Comparison of ENCODE assay signal across 28 cellular contexts in genomic region chr17:63955232-63955631, GRCh38. TPM values are rescaled to one million over a fixed set of nuclear protein-coding genes. Genes with fewer than 3 reads are reported as not detected.
DNase-seq lines count a peak whose midpoint lies in the region; ATAC-seq and TF ChIP-seq lines count a peak whose summit lies in the region.
"Had no signal": no experiment of that assay in that cellular context is flagged by ENCODE, and none has a peak within 500 bp of the region (broad histone marks: within the 10 kb centered on the region; RNA-seq: fewer than 3 reads in every experiment).

No MANE protein-coding gene starts in this region.

- H3K4me3 ChIP-seq in Karpas-422 (ENCODE audit: low read length) (no peak overlapping the region), vagina (no peak overlapping the region)
- H3K4me3 ChIP-seq: body of pancreas, dorsolateral prefrontal cortex, sigmoid colon had no signal

- H4K20me1 ChIP-seq in Karpas-422 (ENCODE audit: insufficient read depth, low read depth, low read length), result no peaks in the 10 kb centered on the region

- H3K27me3 ChIP-seq in Karpas-422 (ENCODE audit: low read length) (no peaks in the 10 kb centered on the region), vagina (no peaks in the 10 kb centered on the region)
- H3K27me3 ChIP-seq: body of pancreas had no signal

- H3K36me3 ChIP-seq in Karpas-422 (ENCODE audit: insufficient read depth, low read length) (no peaks in the 10 kb centered on the region), vagina (no peaks in the 10 kb centered on the region)
- H3K36me3 ChIP-seq: sigmoid colon had no signal

- no peaks in the 10 kb centered on the region for H3K27me3 Mint-ChIP-seq in memory B cell
- H3K27me3 Mint-ChIP-seq: stimulated activated naive CD8-positive, alpha-beta T cell treated with anti-CD3 and anti-CD28 coated beads, Interleukin-15, amount 100 ng/mL, for 72 hours had no signal

- H3K79me2 ChIP-seq in Karpas-422 (ENCODE audit: low read length), result no peaks in the 10 kb centered on the region

- H3K4me1 ChIP-seq in Karpas-422 (ENCODE audit: low read length), result peaks cover 25% of the 10 kb centered on the region
- H3K4me1 ChIP-seq in vagina, result no peaks in the 10 kb centered on the region
- H3K4me1 ChIP-seq: body of pancreas, sigmoid colon had no signal

- TF ChIP-seq POLR2A in vagina (IDR thresholded peaks at IDR 0.05), result no peak

- TF ChIP-seq CTCF in vagina (IDR thresholded peaks at IDR 0.05), result no peak

- ATAC-seq in activated naive CD4-positive, alpha-beta T cell treated with anti-CD3 and anti-CD28 coated beads, Interleukin-2, amount 50 U/mL, for 72 hours, result peak; percentile 4 to 9
- ATAC-seq in memory B cell (ENCODE audit: low read depth) (no peak), GM21515 (IDR thresholded peaks at IDR 0.05; ENCODE audit: unreplicated experiment) (no peak)
- ATAC-seq: body of pancreas, left lobe of liver had no signal

- no peak overlapping the region for H3K4me2 ChIP-seq in Karpas-422 (ENCODE audit: low read depth, low read length, poor library complexity, severe bottlenecking)
- H3K4me2 ChIP-seq: SK-N-SH had no signal

- H3K4me1 Mint-ChIP-seq in memory B cell, result peaks cover 25% of the 10 kb centered on the region

- no peak overlapping the region for H2AFZ ChIP-seq in Karpas-422 (ENCODE audit: low read length)

- no peak for DNase-seq in activated naive CD4-positive, alpha-beta T cell treated with anti-CD3 and anti-CD28 coated beads, Interleukin-2, amount 50 U/mL, for 72 hours (ENCODE audit: low spot score in 2 of 2)
- DNase-seq in activated naive CD4-positive, alpha-beta T cell treated with anti-CD3 and anti-CD28 coated beads, Interleukin-2, amount 50 U/mL, for 16 hours, result no peak
- DNase-seq in Karpas-422 (no peak), memory B cell (ENCODE audit: low spot score in 2 of 2) (no peak), GF-D8 (lab: John Stamatoyannopoulos, UW) (no peak), amygdala (lab: John Stamatoyannopoulos, UW) (no peak), vagina (ENCODE audit: extremely low spot score in 2 of 2) (no peak)
- DNase-seq: ACHN; activated CD4-positive, CD25-positive, alpha-beta regulatory T cell treated with anti-CD3 and anti-CD28 coated beads, Interleukin-2, amount 50 U/mL, for 72 hours; activated gamma-delta T cell; body of pancreas; dorsolateral prefrontal cortex; GOT3; OCI-M1; sigmoid colon had no signal

- H3K9me3 ChIP-seq in Karpas-422 (ENCODE audit: low read length), result no peaks in the 10 kb centered on the region
- H3K9me3 ChIP-seq in vagina, result no peaks in the 10 kb centered on the region
- H3K9me3 ChIP-seq: body of pancreas, sigmoid colon, SK-N-SH had no signal

- H3K9me2 ChIP-seq in Karpas-422 (replicated peaks; ENCODE audit: insufficient read depth, low read length), result no peaks in the 10 kb centered on the region
- H3K9me2 ChIP-seq: SK-N-SH had no signal

- H3K9ac ChIP-seq in Karpas-422 (ENCODE audit: low read length), result 0 out of 2 replicates have a peak overlapping the region, but pooled peaks have one; percentile 65
- H3K9ac ChIP-seq: SK-N-SH had no signal

- no peaks in the 10 kb centered on the region for H3K36me3 Mint-ChIP-seq in activated naive CD4-positive, alpha-beta T cell treated with anti-CD3 and anti-CD28 coated beads, Interleukin-2, amount 50 U/mL, for 72 hours
- no peaks in the 10 kb centered on the region for H3K36me3 Mint-ChIP-seq in memory B cell

- H3K9me3 Mint-ChIP-seq in activated naive CD4-positive, alpha-beta T cell treated with anti-CD3 and anti-CD28 coated beads, Interleukin-2, amount 50 U/mL, for 72 hours, result no peaks in the 10 kb centered on the region
- H3K9me3 Mint-ChIP-seq in memory B cell, result no peaks in the 10 kb centered on the region
- H3K9me3 Mint-ChIP-seq: stimulated activated naive CD8-positive, alpha-beta T cell treated with anti-CD3 and anti-CD28 coated beads, Interleukin-15, amount 100 ng/mL, for 72 hours; T-helper 1 cell treated with Interleukin-12 subunit alpha and Interleukin-12 subunit beta and Interleukin-4 antibody, amounts not matched to agents 30 μg/mL and 1 μg/mL, for 36 hours had no signal

- H3K4me3 Mint-ChIP-seq in memory B cell, result no peak overlapping the region
- H3K4me3 Mint-ChIP-seq: T-helper 1 cell treated with Interleukin-12 subunit alpha and Interleukin-12 subunit beta and Interleukin-4 antibody, amounts not matched to agents 30 μg/mL and 1 μg/mL, for 36 hours had no signal

- intact Hi-C loops in vagina (cut with DNase I), result no loop called here

- no peak overlapping the region for H3K27ac Mint-ChIP-seq in activated naive CD4-positive, alpha-beta T cell treated with anti-CD3 and anti-CD28 coated beads, Interleukin-2, amount 50 U/mL, for 72 hours
- H3K27ac Mint-ChIP-seq in memory B cell, result peak overlapping the region; percentile 92
- H3K27ac Mint-ChIP-seq: progenitor cell of endocrine pancreas had no signal

- H3K27ac ChIP-seq in Karpas-422 (ENCODE audit: low read length) (0 out of 2 replicates have a peak overlapping the region, but pooled peaks have one; percentile 81), vagina (no peak overlapping the region)
- H3K27ac ChIP-seq: body of pancreas, dorsolateral prefrontal cortex, sigmoid colon had no signal

RNA-seq across cellular contexts. Expression of gene SCN4A, which starts 17.5 kb away (rescaled TPM):
- total RNA-seq in activated naive CD4-positive, alpha-beta T cell treated with anti-CD3 and anti-CD28 coated beads, Interleukin-2, amount 50 U/mL, for 72 hours, result under 1 TPM in 1 of 2 donors, not detected in 1; 0.10 TPM
- under 0.01 and 0.07 TPM in 2 replicates for total RNA-seq in Karpas-422 (2014; rRNA removed; shearing (Covaris generic); ENCODE audit: low replicate concordance)
- 0.98 TPM for total RNA-seq in vagina
- total RNA-seq: glomerular endothelial cell, MCF 10A had no signal

RNA-seq across cellular contexts. Expression of gene CD79B, which starts 23.1 kb away (rescaled TPM):
- total RNA-seq in activated naive CD4-positive, alpha-beta T cell treated with anti-CD3 and anti-CD28 coated beads, Interleukin-2, amount 50 U/mL, for 72 hours, result 10 to 100 TPM; 28.7 to 52.6 TPM
- 545 and 1,164 TPM in 2 replicates for total RNA-seq in Karpas-422 (2014; rRNA removed; shearing (Covaris generic); ENCODE audit: low replicate concordance)
- total RNA-seq in vagina, result 3.9 TPM
- total RNA-seq: body of pancreas, cerebellum, MCF 10A, progenitor cell of endocrine pancreas had no signal

RNA-seq across cellular contexts. Expression of gene GH1, which starts 36.6 kb away (rescaled TPM):
- total RNA-seq in activated naive CD4-positive, alpha-beta T cell treated with anti-CD3 and anti-CD28 coated beads, Interleukin-2, amount 50 U/mL, for 72 hours, result 1 to 10 TPM in 1 of 2 donors, not detected in 1; 1.0 TPM
- total RNA-seq in Karpas-422 (2014; rRNA removed; shearing (Covaris generic); ENCODE audit: low replicate concordance), result not detected in 2 replicates
- total RNA-seq in vagina, result not detected
- total RNA-seq: body of pancreas, cerebellum, endothelial cell of umbilical vein, fibroblast of lung, glomerular endothelial cell, left lobe of liver, MCF 10A, mesenteric fat pad, myocyte, progenitor cell of endocrine pancreas, sigmoid colon had no signal

RNA-seq across cellular contexts. Expression of gene PRR29, which starts 42.9 kb away (rescaled TPM):
- total RNA-seq in activated naive CD4-positive, alpha-beta T cell treated with anti-CD3 and anti-CD28 coated beads, Interleukin-2, amount 50 U/mL, for 72 hours, result 1 to 10 TPM in 1 of 2 donors, under 1 TPM in 1; 0.86 to 1.8 TPM
- not detected in 2 replicates for total RNA-seq in Karpas-422 (2014; rRNA removed; shearing (Covaris generic); ENCODE audit: low replicate concordance)
- not detected for total RNA-seq in vagina
- total RNA-seq: MCF 10A, sigmoid colon had no signal

RNA-seq across cellular contexts. Expression of gene CSHL1, which starts 44.2 kb away (rescaled TPM):
- total RNA-seq in activated naive CD4-positive, alpha-beta T cell treated with anti-CD3 and anti-CD28 coated beads, Interleukin-2, amount 50 U/mL, for 72 hours, result under 1 TPM in 1 of 2 donors, not detected in 1; 0.31 TPM
- not detected in 2 replicates for total RNA-seq in Karpas-422 (2014; rRNA removed; shearing (Covaris generic); ENCODE audit: low replicate concordance)
- not detected for total RNA-seq in vagina
- total RNA-seq: body of pancreas, cerebellum, dorsolateral prefrontal cortex, endothelial cell of umbilical vein, fibroblast of lung, glomerular endothelial cell, left lobe of liver, MCF 10A, mesenteric fat pad, myocyte, progenitor cell of endocrine pancreas, sigmoid colon had no signal

Comparison
In these comparisons a context has a peak if more than half of its experiments do, and no peak if none do; other contexts are left out.
1. ATAC-seq: peak in activated naive CD4-positive, alpha-beta T cell treated with anti-CD3 and anti-CD28 coated beads, Interleukin-2, amount 50 U/mL, for 72 hours (2 of 2); none in memory B cell (single experiment) and GM21515 (single experiment).
2. RNA of gene CD79B, which starts 23.1 kb away (total RNA-seq): 545 to 1,164 TPM in Karpas-422; 28.7 to 52.6 TPM in activated naive CD4-positive, alpha-beta T cell treated with anti-CD3 and anti-CD28 coated beads, Interleukin-2, amount 50 U/mL, for 72 hours and 3.9 TPM in vagina (single experiment); every median in the first group is over 10 times any median in the second.